28 cellular contexts compared by ENCODE assay signal in the genomic region with DNA sequence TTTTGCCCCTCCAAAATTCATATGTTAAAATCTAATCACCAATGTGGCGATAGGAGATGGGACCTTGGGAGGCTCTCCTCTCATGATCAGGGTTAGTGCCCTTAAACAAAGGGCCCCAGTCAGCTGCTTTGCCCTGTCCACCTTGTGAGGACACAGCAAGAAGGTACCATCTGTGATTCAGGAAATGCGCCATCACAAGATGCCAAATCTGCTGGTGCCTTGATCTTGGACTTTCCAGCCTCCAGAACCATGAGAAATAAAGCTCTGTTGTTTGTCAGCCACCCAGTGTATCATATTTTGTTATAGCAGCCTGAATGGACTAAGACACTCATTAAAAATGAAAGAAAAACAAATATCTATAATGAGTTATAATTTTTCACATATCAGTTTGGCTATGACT.
"Had no signal": no experiment of that assay in that cellular context is flagged by ENCODE, and none has a peak within 500 bp of the region (broad histone marks: within the 10 kb centered on the region; RNA-seq: fewer than 3 reads in every experiment).

No MANE protein-coding gene starts in this region.

- DNase-seq: colonic mucosa; cortex of kidney; dermis blood vessel endothelial cell; dorsolateral prefrontal cortex; effector CD4-positive, alpha-beta T cell; effector CD8-positive, alpha-beta T cell; effector memory CD4-positive, alpha-beta T cell; effector memory CD8-positive, alpha-beta T cell; endodermal cell; erythroblast; esophagus squamous epithelium; foreskin fibroblast; foreskin keratinocyte; foreskin melanocyte; gastrocnemius medialis; glutamatergic neuron; head of caudate nucleus; heart left ventricle; heart right ventricle had no signal

- H3K4me1 ChIP-seq: colonic mucosa, esophagus muscularis mucosa, esophagus squamous epithelium, foreskin keratinocyte, gastrocnemius medialis, gastroesophageal sphincter, heart left ventricle, heart right ventricle had no signal

- H3K4me3 ChIP-seq: colonic mucosa, coronary artery, dorsolateral prefrontal cortex, esophagus muscularis mucosa, esophagus squamous epithelium, gastrocnemius medialis, gastroesophageal sphincter, heart left ventricle, heart right ventricle had no signal

- H3K36me3 ChIP-seq: colonic mucosa, esophagus muscularis mucosa, esophagus squamous epithelium, gastrocnemius medialis, gastroesophageal sphincter, heart left ventricle, heart right ventricle had no signal

- H3K9me3 ChIP-seq: colonic mucosa, gastrocnemius medialis had no signal

- H3K27me3 ChIP-seq: colonic mucosa, esophagus muscularis mucosa, gastrocnemius medialis, gastroesophageal sphincter had no signal

- FAIRE-seq: colon, endometrium, endothelial cell of umbilical vein, frontal cortex had no signal

- H3K27ac ChIP-seq: colonic mucosa, coronary artery, dorsolateral prefrontal cortex, epithelial cell of prostate, esophagus muscularis mucosa, esophagus squamous epithelium, foreskin keratinocyte, gastrocnemius medialis, gastroesophageal sphincter, heart left ventricle, heart right ventricle had no signal

- ATAC-seq: effector memory CD8-positive, alpha-beta T cell; esophagus mucosa; foreskin keratinocyte; gastrocnemius medialis; gastroesophageal sphincter; heart left ventricle; heart right ventricle had no signal
